ENCODE assay signal across 19 cellular contexts in genomic region chr7:17319164-17320101, GRCh38. TPM values are rescaled to one million over a fixed set of nuclear protein-coding genes. Genes with fewer than 3 reads are reported as not detected.
DNase-seq lines count a peak whose midpoint lies in the region; ATAC-seq and TF ChIP-seq lines count a peak whose summit lies in the region.
"Had no signal": no experiment of that assay in that cellular context is flagged by ENCODE, and none has a peak within 500 bp of the region (broad histone marks: within the 10 kb centered on the region; RNA-seq: fewer than 3 reads in every experiment).

No MANE protein-coding gene starts in this region.

- H3K36me3 ChIP-seq in right atrium auricular region (no peaks in the 10 kb centered on the region), brain microvascular endothelial cell (replicated peaks) (peaks cover 17% of the 10 kb centered on the region), lower lobe of right lung (peaks cover 28% of the 10 kb centered on the region), urinary bladder (ENCODE audit: insufficient read depth) (peaks cover 3% of the 10 kb centered on the region)

- DNase-seq in Right ventricle myocardium inferior (ENCODE audit: missing footprints), result no peak
- no peak for DNase-seq in right atrium auricular region (ENCODE audit: low spot score)
- DNase-seq in brain microvascular endothelial cell, result no peak
- no peak for DNase-seq in lower lobe of right lung
- no peak for DNase-seq in NOMO-1 (lab: John Stamatoyannopoulos, UW; ENCODE audit: unreplicated experiment in 2 of 2)
- DNase-seq: activated CD4-positive, alpha-beta T cell treated with anti-CD3 and anti-CD28 coated beads for 48 hours; activated T-cell treated with anti-CD3 and anti-CD28 coated beads, Interleukin-2, amount 50 U/mL, for 24 hours; body of pancreas; CD8-positive, alpha-beta T cell; DMS 273 treated with DMSO at 0.1 percent for 48 hours; NCI-H446; NCI-H774; posterior cingulate gyrus; stimulated activated naive CD8-positive, alpha-beta T cell treated with anti-CD3 and anti-CD28 coated beads, Interleukin-15, Interleukin-2, amounts not matched to agents 100 U/mL and 50 U/mL, for 24 hours had no signal

- H3K27me3 ChIP-seq in right atrium auricular region (no peaks in the 10 kb centered on the region), brain microvascular endothelial cell (replicated peaks) (no peaks in the 10 kb centered on the region), lower lobe of right lung (ENCODE audit: low read depth) (no peaks in the 10 kb centered on the region)
- H3K27me3 ChIP-seq: body of pancreas had no signal

- ATAC-seq in Right ventricle myocardium inferior (peak; percentile 20), lower lobe of right lung (peak; percentile 28 to 29), SK-N-SH treated with all-trans-retinoic acid at 6 μM for 48 hours (no peak), HG02610 (IDR thresholded peaks at IDR 0.05; ENCODE audit: unreplicated experiment) (no peak)
- ATAC-seq: body of pancreas; CD8-positive, alpha-beta T cell; HCT116; stimulated activated naive CD8-positive, alpha-beta T cell treated with anti-CD3 and anti-CD28 coated beads, Interleukin-15, Interleukin-2, amounts not matched to agents 100 U/mL and 50 U/mL, for 24 hours had no signal

- H3K9me3 ChIP-seq in right atrium auricular region, result no peaks in the 10 kb centered on the region
- H3K9me3 ChIP-seq in lower lobe of right lung, result no peaks in the 10 kb centered on the region
- H3K9me3 ChIP-seq: body of pancreas had no signal

- H3K27ac ChIP-seq in right atrium auricular region, result peak overlapping the region in 1 of 2 donors; percentile 4
- H3K27ac ChIP-seq in brain microvascular endothelial cell, result peak overlapping the region; percentile 71
- no peak overlapping the region for H3K27ac ChIP-seq in lower lobe of right lung
- peak overlapping the region; percentile 56 for H3K27ac ChIP-seq in urinary bladder (ENCODE audit: low read depth)
- H3K27ac ChIP-seq: body of pancreas, SK-N-MC had no signal

- in situ Hi-C loops in brain microvascular endothelial cell (cut with HindIII; ENCODE audit: low pct_ligation_motif_present, low sequenced_read_pairs), result no loop called here

- no peak overlapping the region for H3K4me3 ChIP-seq in right atrium auricular region
- H3K4me3 ChIP-seq in brain microvascular endothelial cell (ENCODE audit: low read depth, low read length), result no peak overlapping the region
- no peak overlapping the region for H3K4me3 ChIP-seq in lower lobe of right lung
- no peak overlapping the region for H3K4me3 ChIP-seq in urinary bladder (ENCODE audit: low read depth, low read length)
- H3K4me3 ChIP-seq: body of pancreas, SK-N-MC had no signal

- 90% methylated on average over 4 of the region's 4 CpGs for WGBS in urinary bladder

- TF ChIP-seq CTCF in right atrium auricular region (IDR thresholded peaks at IDR 0.05) (no peak), brain microvascular endothelial cell (IDR thresholded peaks at IDR 0.05; ENCODE audit: low read depth, low read length, missing control alignments) (no peak), lower lobe of right lung (IDR thresholded peaks at IDR 0.05) (no peak)

- peaks cover 0 to 20% of the 10 kb centered on the region in 2 donors for H3K4me1 ChIP-seq in right atrium auricular region
- peaks cover 65% of the 10 kb centered on the region for H3K4me1 ChIP-seq in lower lobe of right lung
- peaks cover 3% of the 10 kb centered on the region for H3K4me1 ChIP-seq in urinary bladder (ENCODE audit: insufficient read depth)

- intact Hi-C loops in Right ventricle myocardium inferior (cut with DNase I) (no loop called here), lower lobe of right lung (cut with DNase I) (no loop called here)

TF ChIP-seq in SK-N-SH treated with all-trans-retinoic acid at 6 μM for 48 hours, 23 proteins besides CTCF, POLR2A, EP300 and RAD21 (continues in another document):
- TF ChIP-seq ZFP3 (CRISPR knock-in tag; IDR thresholded peaks at IDR 0.05), result no peak
- no peak for TF ChIP-seq TSHZ2 (CRISPR knock-in tag; IDR thresholded peaks at IDR 0.05)
- TF ChIP-seq TOX (CRISPR knock-in tag; IDR thresholded peaks at IDR 0.05; ENCODE audit: borderline replicate concordance), result no peak
- no peak for TF ChIP-seq OSR1 (CRISPR knock-in tag; IDR thresholded peaks at IDR 0.05)
- TF ChIP-seq, protein P1, sequence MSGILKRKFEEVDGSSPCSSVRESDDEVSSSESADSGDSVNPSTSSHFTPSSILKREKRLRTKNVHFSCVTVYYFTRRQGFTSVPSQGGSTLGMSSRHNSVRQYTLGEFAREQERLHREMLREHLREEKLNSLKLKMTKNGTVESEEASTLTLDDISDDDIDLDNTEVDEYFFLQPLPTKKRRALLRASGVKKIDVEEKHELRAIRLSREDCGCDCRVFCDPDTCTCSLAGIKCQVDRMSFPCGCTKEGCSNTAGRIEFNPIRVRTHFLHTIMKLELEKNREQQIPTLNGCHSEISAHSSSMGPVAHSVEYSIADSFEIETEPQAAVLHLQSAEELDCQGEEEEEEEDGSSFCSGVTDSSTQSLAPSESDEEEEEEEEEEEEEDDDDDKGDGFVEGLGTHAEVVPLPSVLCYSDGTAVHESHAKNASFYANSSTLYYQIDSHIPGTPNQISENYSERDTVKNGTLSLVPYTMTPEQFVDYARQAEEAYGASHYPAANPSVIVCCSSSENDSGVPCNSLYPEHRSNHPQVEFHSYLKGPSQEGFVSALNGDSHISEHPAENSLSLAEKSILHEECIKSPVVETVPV (CRISPR knock-in tag; IDR thresholded peaks at IDR 0.05), result no peak
- no peak for TF ChIP-seq ZNF8 (CRISPR knock-in tag; IDR thresholded peaks at IDR 0.05)
- no peak for TF ChIP-seq ZNF565 (CRISPR knock-in tag; conservative IDR thresholded peaks at IDR 0.05; ENCODE audit: low read depth)
- TF ChIP-seq ZNF70 (CRISPR knock-in tag; IDR thresholded peaks at IDR 0.05), result no peak
- TF ChIP-seq RARB (CRISPR knock-in tag; IDR thresholded peaks at IDR 0.05), result no peak
- no peak for TF ChIP-seq BACH2 (CRISPR knock-in tag; IDR thresholded peaks at IDR 0.05; ENCODE audit: borderline replicate concordance)
- no peak for TF ChIP-seq TCF4 (CRISPR knock-in tag; IDR thresholded peaks at IDR 0.05; ENCODE audit: borderline replicate concordance)
- no peak for TF ChIP-seq CREB5 (CRISPR knock-in tag; IDR thresholded peaks at IDR 0.05; ENCODE audit: low read depth)
- TF ChIP-seq POU6F1 (CRISPR knock-in tag; IDR thresholded peaks at IDR 0.05; ENCODE audit: borderline replicate concordance, low read depth), result no peak
- no peak for TF ChIP-seq CSDC2 (CRISPR knock-in tag; IDR thresholded peaks at IDR 0.05)
- no peak for TF ChIP-seq SNAI2 (CRISPR knock-in tag; IDR thresholded peaks at IDR 0.05)
- no peak for TF ChIP-seq ZC3H10 (CRISPR knock-in tag; IDR thresholded peaks at IDR 0.05)
- TF ChIP-seq GLIS3 (CRISPR knock-in tag; IDR thresholded peaks at IDR 0.05), result no peak
- TF ChIP-seq ZFP30 (CRISPR knock-in tag; IDR thresholded peaks at IDR 0.05), result no peak
- TF ChIP-seq PPARA (CRISPR knock-in tag; IDR thresholded peaks at IDR 0.05; ENCODE audit: borderline replicate concordance), result no peak

RNA-seq across cellular contexts. Expression of gene AHR, which starts 21.0 kb away (rescaled TPM):
- 29.6 TPM for total RNA-seq in Right ventricle myocardium inferior
- 10 to 100 TPM; 38.7 to 45.4 TPM for total RNA-seq in right atrium auricular region
- total RNA-seq in lower lobe of right lung, result 132 TPM
- 485 TPM for total RNA-seq in urinary bladder
- polyA plus RNA-seq in urinary bladder, result 50.3 TPM

Comparison
In these comparisons a context has a peak if more than half of its experiments do, and no peak if none do; other contexts are left out.
1. ATAC-seq: peak in Right ventricle myocardium inferior (single experiment) and lower lobe of right lung (2 of 2); none in SK-N-SH treated with all-trans-retinoic acid at 6 μM for 48 hours (single experiment) and HG02610 (single experiment).